Comparison of ENCODE assay signal across 19 cellular contexts in genomic region chr3:184218814-184219213, GRCh38. TPM values are rescaled to one million over a fixed set of nuclear protein-coding genes. Genes with fewer than 3 reads are reported as not detected.
DNase-seq lines count a peak whose midpoint lies in the region; ATAC-seq and TF ChIP-seq lines count a peak whose summit lies in the region.
"Had no signal": no experiment of that assay in that cellular context is flagged by ENCODE, and none has a peak within 500 bp of the region (broad histone marks: within the 10 kb centered on the region; RNA-seq: fewer than 3 reads in every experiment).

No MANE protein-coding gene starts in this region.

- peaks cover 20% of the 10 kb centered on the region for H3K27me3 Mint-ChIP-seq in activated naive CD8-positive, alpha-beta T cell treated with anti-CD3 and anti-CD28 coated beads, Interleukin-2, amount 50 U/mL, for 24 hours

- H3K9me3 Mint-ChIP-seq in activated naive CD8-positive, alpha-beta T cell treated with anti-CD3 and anti-CD28 coated beads, Interleukin-2, amount 50 U/mL, for 24 hours, result no peaks in the 10 kb centered on the region
- H3K9me3 Mint-ChIP-seq: CD4-positive, alpha-beta T cell had no signal

- H3K9me3 ChIP-seq in HEK293 (ENCODE audit: control insufficient read depth, insufficient read depth, low read depth, low read length) (no peaks in the 10 kb centered on the region), WERI-Rb-1 (ENCODE audit: severe bottlenecking) (no peaks in the 10 kb centered on the region), upper lobe of right lung (no peaks in the 10 kb centered on the region)
- H3K9me3 ChIP-seq: Caco-2, HAP-1 had no signal

- H3K27me3 ChIP-seq in WERI-Rb-1 (ENCODE audit: insufficient read depth, low read depth, severe bottlenecking), result no peaks in the 10 kb centered on the region
- H3K27me3 ChIP-seq in upper lobe of right lung, result no peaks in the 10 kb centered on the region

- DNase-seq in D341Med (ENCODE audit: low spot score) (peak; percentile 65), NCI-H82 (lab: John Stamatoyannopoulos, UW) (peak; percentile 88), WERI-Rb-1 (peak; percentile 59), upper lobe of right lung (no peak)
- DNase-seq in activated naive CD8-positive, alpha-beta T cell treated with anti-CD3 and anti-CD28 coated beads, Interleukin-2, amount 50 U/mL, for 24 hours, result no peak
- DNase-seq: ACHN; Caco-2; CD4-positive, alpha-beta T cell; DMS53; DND-41; EL had no signal

- no peaks in the 10 kb centered on the region for H3K4me1 Mint-ChIP-seq in activated naive CD8-positive, alpha-beta T cell treated with anti-CD3 and anti-CD28 coated beads, Interleukin-2, amount 50 U/mL, for 24 hours

- H3K4me1 ChIP-seq in HEK293 (ENCODE audit: control insufficient read depth, insufficient read depth, low read length), result no peaks in the 10 kb centered on the region
- H3K4me1 ChIP-seq in upper lobe of right lung, result no peaks in the 10 kb centered on the region
- H3K4me1 ChIP-seq: Caco-2, HAP-1 had no signal

- H3K36me3 Mint-ChIP-seq in activated naive CD8-positive, alpha-beta T cell treated with anti-CD3 and anti-CD28 coated beads, Interleukin-2, amount 50 U/mL, for 24 hours (ENCODE audit: low read depth), result no peaks in the 10 kb centered on the region

- POLR2A ChIA-PET in HEK293 (lab: Yijun Ruan, JAX), result no interaction called here

- H3K36me3 ChIP-seq in HEK293 (ENCODE audit: control insufficient read depth in 2 of 2, insufficient read depth in 1 of 2, low read length in 2 of 2), result no peaks in the 10 kb centered on the region
- no peaks in the 10 kb centered on the region for H3K36me3 ChIP-seq in WERI-Rb-1
- no peaks in the 10 kb centered on the region for H3K36me3 ChIP-seq in upper lobe of right lung
- H3K36me3 ChIP-seq: HAP-1 had no signal

- H3K27ac ChIP-seq in HEK293 (ENCODE audit: extremely low read depth, low read depth, low read length), result no peak overlapping the region
- no peak overlapping the region for H3K27ac ChIP-seq in WERI-Rb-1
- H3K27ac ChIP-seq in upper lobe of right lung, result no peak overlapping the region
- H3K27ac ChIP-seq: C4-2B had no signal

- no peak for TF ChIP-seq CTCF in HEK293 (tag by site-specific recombination; IDR thresholded peaks at IDR 0.05)
- no peak for TF ChIP-seq CTCF in WERI-Rb-1 (IDR thresholded peaks at IDR 0.05; ENCODE audit: low read depth, low read length)
- TF ChIP-seq CTCF in upper lobe of right lung (IDR thresholded peaks at IDR 0.05), result no peak

- no peak for ATAC-seq in activated naive CD8-positive, alpha-beta T cell treated with anti-CD3 and anti-CD28 coated beads, Interleukin-2, amount 50 U/mL, for 24 hours
- ATAC-seq in upper lobe of right lung (no peak), GM18867 (IDR thresholded peaks at IDR 0.05; ENCODE audit: unreplicated experiment) (no peak), SK-N-SH treated with all-trans-retinoic acid at 6 μM for 48 hours (no peak)
- ATAC-seq: GM12878 had no signal

- intact Hi-C loops in upper lobe of right lung (cut with DNase I), result no loop called here

- CTCF ChIA-PET in HEK293 (lab: Yijun Ruan, JAX), result interaction anchor here (0.5 to 3.0 kb wide), 3 partner anchors 8 to 72 kb away, joined by 3 to 25 read pairs (median 5); no protein-coding TSS in a partner anchor

- no peak overlapping the region for H3K4me3 Mint-ChIP-seq in activated naive CD8-positive, alpha-beta T cell treated with anti-CD3 and anti-CD28 coated beads, Interleukin-2, amount 50 U/mL, for 24 hours
- H3K4me3 Mint-ChIP-seq: CD4-positive, alpha-beta T cell had no signal

- H3K4me3 ChIP-seq in HEK293 (ENCODE audit: low read depth, low read length) (no peak overlapping the region), WERI-Rb-1 (ENCODE audit: low read depth, low read length) (no peak overlapping the region), upper lobe of right lung (no peak overlapping the region)
- H3K4me3 ChIP-seq: GM12878, HAP-1 had no signal

- no peak overlapping the region for H3K27ac Mint-ChIP-seq in activated naive CD8-positive, alpha-beta T cell treated with anti-CD3 and anti-CD28 coated beads, Interleukin-2, amount 50 U/mL, for 24 hours
- H3K27ac Mint-ChIP-seq: CD4-positive, alpha-beta T cell had no signal

TF ChIP-seq in HEK293, 187 proteins besides CTCF, POLR2A, EP300 and RAD21:
- no peak for TF ChIP-seq GLIS1 (tag by site-specific recombination; IDR thresholded peaks at IDR 0.05)
- TF ChIP-seq ZIC2 (tag by site-specific recombination; IDR thresholded peaks at IDR 0.05), result 0 out of 2 replicates have a peak, but pooled peaks have one; percentile 22

TF ChIP-seq in SK-N-SH treated with all-trans-retinoic acid at 6 μM for 48 hours, 23 proteins besides CTCF, POLR2A, EP300 and RAD21 (continues in another document):
- no peak for TF ChIP-seq ZC3H10 (CRISPR knock-in tag; IDR thresholded peaks at IDR 0.05)
- TF ChIP-seq PPARA (CRISPR knock-in tag; IDR thresholded peaks at IDR 0.05; ENCODE audit: borderline replicate concordance), result no peak
- TF ChIP-seq ARNTL (CRISPR knock-in tag; IDR thresholded peaks at IDR 0.05; ENCODE audit: borderline replicate concordance, low read depth), result no peak
- TF ChIP-seq POU6F1 (CRISPR knock-in tag; IDR thresholded peaks at IDR 0.05; ENCODE audit: borderline replicate concordance, low read depth), result no peak
- TF ChIP-seq TCF4 (CRISPR knock-in tag; IDR thresholded peaks at IDR 0.05; ENCODE audit: borderline replicate concordance), result no peak
- no peak for TF ChIP-seq TOX (CRISPR knock-in tag; IDR thresholded peaks at IDR 0.05; ENCODE audit: borderline replicate concordance)
- no peak for TF ChIP-seq ESRRG (CRISPR knock-in tag; IDR thresholded peaks at IDR 0.05)
- no peak for TF ChIP-seq TSHZ2 (CRISPR knock-in tag; IDR thresholded peaks at IDR 0.05)
- no peak for TF ChIP-seq BACH2 (CRISPR knock-in tag; IDR thresholded peaks at IDR 0.05; ENCODE audit: borderline replicate concordance)
- no peak for TF ChIP-seq CSRNP3 (CRISPR knock-in tag; IDR thresholded peaks at IDR 0.05)

RNA-seq across cellular contexts. Expression of gene VWA5B2, which starts 10.6 kb away (rescaled TPM):
- total RNA-seq in upper lobe of right lung, result not detected
- total RNA-seq: CD4-positive, alpha-beta T cell; GM12878; H4 had no signal

RNA-seq across cellular contexts. Expression of gene ALG3, which starts 29.9 kb away (rescaled TPM):
- 33.8 TPM for total RNA-seq in upper lobe of right lung

RNA-seq across cellular contexts. Expression of gene EEF1AKMT4, which starts 30.7 kb away (rescaled TPM):
- 2.7 TPM for total RNA-seq in upper lobe of right lung
- total RNA-seq: CD4-positive, alpha-beta T cell had no signal

RNA-seq across cellular contexts. Expression of gene ABCF3, which starts 32.8 kb away (rescaled TPM):
- total RNA-seq in upper lobe of right lung, result 60.9 TPM

RNA-seq across cellular contexts. Expression of gene CAMK2N2, which starts 42.5 kb away (rescaled TPM):
- not detected for total RNA-seq in upper lobe of right lung
- total RNA-seq: CD4-positive, alpha-beta T cell; HT-29 had no signal

Comparison
In these comparisons a context has a peak if more than half of its experiments do, and no peak if none do; other contexts are left out.
1. DNase-seq: peak in D341Med (single experiment), NCI-H82 (single experiment) and WERI-Rb-1 (single experiment); none in activated naive CD8-positive, alpha-beta T cell treated with anti-CD3 and anti-CD28 coated beads, Interleukin-2, amount 50 U/mL, for 24 hours (single experiment) and upper lobe of right lung (single experiment).